ENCODE assay signal across 8 cellular contexts in genomic region chr1:20975668-20976067, GRCh38.
"Had no signal": no experiment of that assay in that cellular context is flagged by ENCODE, and none has a peak within 500 bp of the region (broad histone marks: within the 10 kb centered on the region; RNA-seq: fewer than 3 reads in every experiment).

No MANE protein-coding gene starts in this region.

- H3K27ac ChIP-seq: GM23248, HL-60 had no signal

- H3K9ac ChIP-seq: GM23248 had no signal

- H3K4me3 ChIP-seq: GM23248, HAP-1 had no signal

- H3K9me3 ChIP-seq: HAP-1 had no signal

- ATAC-seq: HCT116, HepG2 had no signal

- H2AFZ ChIP-seq: GM23248 had no signal

- H3K4me1 ChIP-seq: HAP-1 had no signal

- DNase-seq: GOT3, H7, HFFc6 had no signal

- FAIRE-seq: HepG2 had no signal
